14 cellular contexts compared by ENCODE assay signal in genomic region chr17:49996121-49996494, GRCh38. TPM values are rescaled to one million over a fixed set of nuclear protein-coding genes. Genes with fewer than 3 reads are reported as not detected.
DNase-seq lines count a peak whose midpoint lies in the region; ATAC-seq and TF ChIP-seq lines count a peak whose summit lies in the region.
"Had no signal": no experiment of that assay in that cellular context is flagged by ENCODE, and none has a peak within 500 bp of the region (broad histone marks: within the 10 kb centered on the region; RNA-seq: fewer than 3 reads in every experiment).

No MANE protein-coding gene starts in this region.

- H3K9me3 Mint-ChIP-seq in Calu3 (ENCODE audit: low read depth, unreplicated experiment), result no peaks in the 10 kb centered on the region
- H3K9me3 Mint-ChIP-seq: activated B cell treated with CpG ODN at 0.5 μM for 24 hours; activated naive CD8-positive, alpha-beta T cell treated with anti-CD3 and anti-CD28 coated beads for 36 hours had no signal

- peaks cover 3% of the 10 kb centered on the region for H3K27me3 ChIP-seq in ovary

- H3K36me3 Mint-ChIP-seq in Calu3 (ENCODE audit: insufficient read depth, unreplicated experiment), result peaks cover 12% of the 10 kb centered on the region
- H3K36me3 Mint-ChIP-seq: activated CD8-positive, alpha-beta memory T cell treated with anti-CD3 and anti-CD28 coated beads, Interleukin-2, amount 10 ng/mL, durations not matched to agents 7 days and 5 days; activated naive CD8-positive, alpha-beta T cell treated with anti-CD3 and anti-CD28 coated beads for 36 hours had no signal

- TF ChIP-seq EP300 in ovary (IDR thresholded peaks at IDR 0.05), result no peak

- TF ChIP-seq CTCF in Calu3 (IDR thresholded peaks at IDR 0.05; ENCODE audit: unreplicated experiment), result no peak
- TF ChIP-seq CTCF in ovary (IDR thresholded peaks at IDR 0.05), result no peak

- peaks cover 3% of the 10 kb centered on the region for H3K4me1 ChIP-seq in ovary (ENCODE audit: insufficient read depth)
- H3K4me1 ChIP-seq: BE2C had no signal

- H3K4me3 ChIP-seq in ovary, result no peak overlapping the region

- intact Hi-C loops in Calu3 (cut with micrococcal nuclease; ENCODE audit: unreplicated experiment), result loop anchor here (5.0 kb wide), 2 partner anchors 289 to 429 kb away; partner anchors contain the start of gene SLC35B1
- intact Hi-C loops in ovary (cut with DNase I), result loop anchor here (1.0 to 5.0 kb wide), 5 partner anchors 44 to 429 kb away; no protein-coding TSS in a partner anchor

- no peaks in the 10 kb centered on the region for H3K9me3 ChIP-seq in ovary
- H3K9me3 ChIP-seq: BE2C had no signal

- DNase-seq in AG08396 (ENCODE audit: low spot score) (peak; percentile 3), Calu3 (no peak), RPMI8226 (peak; percentile 2), mesenteric fat pad (ENCODE audit: low spot score) (peak; percentile 77), middle frontal gyrus (ENCODE audit: extremely low spot score, low spot score) (no peak), ovary (no peak)
- no peak for DNase-seq in effector CD4-positive, alpha-beta T cell
- DNase-seq: NCI-H1436 treated with DMSO at 0.1 percent for 48 hours had no signal

- 38 to 42% (median 40%) methylated on average over 7 of the region's 7 CpGs for WGBS in ovary, 3 donors

- no peak for ATAC-seq in HG03521 (IDR thresholded peaks at IDR 0.05; ENCODE audit: unreplicated experiment)

- peak overlapping the region; percentile 9 for H3K27ac Mint-ChIP-seq in Calu3 (ENCODE audit: unreplicated experiment)
- H3K27ac Mint-ChIP-seq: activated B cell treated with CpG ODN at 0.5 μM for 24 hours; activated CD8-positive, alpha-beta memory T cell treated with anti-CD3 and anti-CD28 coated beads, Interleukin-2, amount 10 ng/mL, durations not matched to agents 7 days and 5 days; activated naive CD8-positive, alpha-beta T cell treated with anti-CD3 and anti-CD28 coated beads for 36 hours had no signal

- CTCF ChIA-PET in Calu3 (lab: Charles Lee), result interaction anchor here (0.6 to 5.9 kb wide), 20 partner anchors 10 to 290 kb away, joined by 3 to 123 read pairs (median 4); partner anchors contain the start of gene KAT7

- H3K27me3 Mint-ChIP-seq in Calu3 (ENCODE audit: unreplicated experiment), result peaks cover 84% of the 10 kb centered on the region

- BruUV-seq in Calu3 (replicated peaks; lab: Mats Ljungman, UMichigan), result no TSS peak

- H3K4me1 Mint-ChIP-seq in Calu3 (ENCODE audit: low read depth, unreplicated experiment), result peaks cover 33% of the 10 kb centered on the region

- H3K36me3 ChIP-seq in ovary, result no peaks in the 10 kb centered on the region
- H3K36me3 ChIP-seq: BE2C had no signal

- H3K4me3 Mint-ChIP-seq in Calu3 (ENCODE audit: low read depth, unreplicated experiment), result peak overlapping the region; percentile 57
- H3K4me3 Mint-ChIP-seq: activated CD8-positive, alpha-beta memory T cell treated with anti-CD3 and anti-CD28 coated beads, Interleukin-2, amount 10 ng/mL, durations not matched to agents 7 days and 5 days had no signal

- TF ChIP-seq POLR2A in ovary (IDR thresholded peaks at IDR 0.05), result no peak

- no peak overlapping the region for H3K27ac ChIP-seq in ovary

RNA-seq across cellular contexts. Expression of gene DLX3, which starts 1.1 kb away (rescaled TPM):
- total RNA-seq in Calu3 (2022) (not detected in 2 replicates), mesenteric fat pad (0.48 TPM), ovary (1 to 10 TPM in 1 of 7 donors, under 1 TPM in 5, not detected in 1; 0.11 to 1.3 (median 0.41) TPM)
- under 1 TPM; 0.10 to 0.23 TPM for polyA plus RNA-seq in ovary
- total RNA-seq: activated B cell treated with CpG ODN at 0.5 μM for 24 hours; activated CD8-positive, alpha-beta memory T cell treated with anti-CD3 and anti-CD28 coated beads, Interleukin-2, amount 10 ng/mL, durations not matched to agents 7 days and 5 days; NCI-H460 had no signal

RNA-seq across cellular contexts. Expression of gene DLX4, which starts 27.1 kb away (rescaled TPM):
- total RNA-seq in Calu3 (2022), result 2.4 and 2.5 TPM in 2 replicates
- 0.55 TPM for total RNA-seq in mesenteric fat pad
- total RNA-seq in ovary, result under 1 TPM in 1 of 7 donors, not detected in 6; 0.10 TPM
- polyA plus RNA-seq in ovary, result not detected

RNA-seq across cellular contexts. Expression of gene ITGA3, which starts 59.8 kb away (rescaled TPM):
- total RNA-seq in Calu3 (2022) (539 and 709 TPM in 2 replicates), mesenteric fat pad (14.4 TPM), ovary (100 to 1,000 TPM in 1 of 7 donors, 10 to 100 TPM in 6; 23.6 to 132 (median 41.7) TPM)
- 10 to 100 TPM; 28.2 to 34.2 TPM for polyA plus RNA-seq in ovary

Comparison
In these comparisons a context has a peak if more than half of its experiments do, and no peak if none do; other contexts are left out.
1. DNase-seq: peak in AG08396 (single experiment), RPMI8226 (single experiment) and mesenteric fat pad (single experiment); none in Calu3 (single experiment), middle frontal gyrus (single experiment), ovary (0 of 5) and effector CD4-positive, alpha-beta T cell (single experiment).